1 cellular context compared by ENCODE assay signal in the genomic region with DNA sequence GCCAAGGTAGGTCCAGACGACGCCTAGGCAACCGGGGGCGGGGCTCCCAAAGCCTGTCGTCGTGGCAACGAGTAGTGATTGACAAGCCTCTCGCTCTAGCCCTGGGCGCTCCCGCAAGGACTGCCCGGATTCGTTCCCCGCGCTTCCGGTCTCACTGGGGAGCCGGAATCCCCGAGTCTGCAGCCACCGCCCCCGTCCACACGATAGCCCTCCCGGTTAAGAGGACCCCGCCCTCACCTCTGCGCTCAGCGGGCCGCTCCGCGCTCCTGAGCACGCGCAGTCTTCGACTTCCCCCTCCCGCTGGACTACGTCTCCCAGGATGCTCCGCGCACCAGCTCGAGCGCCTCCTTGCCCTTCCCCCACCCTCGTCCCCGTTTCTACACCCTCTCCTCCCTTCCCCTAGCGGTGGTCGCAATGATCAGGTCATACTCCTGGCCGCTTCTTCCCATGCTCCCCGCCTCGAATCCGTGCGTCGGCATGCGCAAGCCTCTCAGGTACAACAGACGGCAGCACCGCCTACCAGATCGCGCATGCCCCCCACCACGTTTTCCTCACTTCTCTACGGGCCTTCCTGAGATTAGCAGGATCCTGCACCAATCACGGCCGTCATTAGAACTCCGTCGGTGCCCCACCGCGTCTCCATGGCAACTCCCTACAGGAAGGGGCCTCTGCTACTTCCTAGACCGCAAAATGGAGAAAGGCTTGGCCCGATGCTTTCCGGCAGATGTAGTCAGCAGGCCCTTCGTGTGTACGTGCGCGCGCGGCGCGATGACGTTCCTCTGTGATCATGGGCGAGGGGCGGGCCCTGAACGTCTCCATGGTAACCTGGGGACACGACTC.
TF ChIP-seq lines count a peak whose summit lies in the region.

Gene MZF1 (minus strand): TSS at position 518 of the 840 bp plus-strand sequence. CDS start 1,946 bp downstream, outside the sequence.

TF ChIP-seq in GM12878, 131 proteins besides CTCF, POLR2A, EP300 and RAD21 (continued from another document and continues in another):
- TF ChIP-seq E2F8 (IDR thresholded peaks at IDR 0.05; ENCODE audit: low read depth, partially characterized antibody) (peak; percentile 42), MYB (IDR thresholded peaks at IDR 0.05; ENCODE audit: borderline replicate concordance, low read depth, low read length) (no peak), RBBP5 (conservative IDR thresholded peaks at IDR 0.05) (no peak), EGR1 (IDR thresholded peaks at IDR 0.05; ENCODE audit: borderline replicate concordance in 1 of 2, low read depth in 2 of 2, low read length in 2 of 2) (peak; percentile 6 to 81), RB1 (IDR thresholded peaks at IDR 0.05; ENCODE audit: borderline replicate concordance) (peak; percentile 79), SP1 (IDR thresholded peaks at IDR 0.05; ENCODE audit: low read depth, low read length) (peak; percentile 87), RCOR1 (conservative IDR thresholded peaks at IDR 0.05; ENCODE audit: low read depth, low read length) (0 out of 2 replicates have a peak, but pooled peaks have one; percentile 19), IRF3 (IDR thresholded peaks at IDR 0.05) (peak; percentile 64), ZNF592 (IDR thresholded peaks at IDR 0.05) (no peak), POLR2AphosphoS5 (IDR thresholded peaks at IDR 0.05; ENCODE audit: low read length) (peak; percentile 70; the same call in 1 of the 2 replicates), E4F1 (IDR thresholded peaks at IDR 0.05; ENCODE audit: borderline replicate concordance, partially characterized antibody) (peak; percentile 98), IKZF1 (conservative IDR thresholded peaks at IDR 0.05) (peak; percentile 96), STAT1 (conservative IDR thresholded peaks at IDR 0.05) (peak; percentile 65; the same call in 1 of the 2 replicates), E2F4 (IDR thresholded peaks at IDR 0.05; ENCODE audit: low read depth, low read length) (no peak), PAX5 (IDR thresholded peaks at IDR 0.05; ENCODE audit: borderline replicate concordance, low read depth, low read length) (peak; percentile 35; the same call in 1 of the 2 replicates), WRNIP1 (IDR thresholded peaks at IDR 0.05; ENCODE audit: borderline replicate concordance, low read depth, low read length) (no peak), SREBF1 (IDR thresholded peaks at IDR 0.05; ENCODE audit: low read length) (0 out of 2 replicates have a peak, but pooled peaks have one; percentile 34), ETV6 (conservative IDR thresholded peaks at IDR 0.05 in 1 of 2, IDR thresholded peaks at IDR 0.05 in 1 of 2; ENCODE audit: borderline replicate concordance in 1 of 2, low read depth in 1 of 2) (peak in 1 of 2 experiments; percentile 73; a peak in 1 of 4 replicates), CEBPB (IDR thresholded peaks at IDR 0.05; ENCODE audit: borderline replicate concordance in 1 of 2, low read depth in 2 of 2, low read length in 2 of 2) (no peak), PAX8 (IDR thresholded peaks at IDR 0.05) (no peak), ZBTB11 (CRISPR knock-in tag; IDR thresholded peaks at IDR 0.05) (no peak), CHD1 (IDR thresholded peaks at IDR 0.05; ENCODE audit: low read depth, low read length) (peak; percentile 82; the same call in 1 of the 2 replicates), MEF2B (IDR thresholded peaks at IDR 0.05; ENCODE audit: partially characterized antibody, poor library complexity, severe bottlenecking) (peak; percentile 85)
- TF ChIP-seq, protein P1, sequence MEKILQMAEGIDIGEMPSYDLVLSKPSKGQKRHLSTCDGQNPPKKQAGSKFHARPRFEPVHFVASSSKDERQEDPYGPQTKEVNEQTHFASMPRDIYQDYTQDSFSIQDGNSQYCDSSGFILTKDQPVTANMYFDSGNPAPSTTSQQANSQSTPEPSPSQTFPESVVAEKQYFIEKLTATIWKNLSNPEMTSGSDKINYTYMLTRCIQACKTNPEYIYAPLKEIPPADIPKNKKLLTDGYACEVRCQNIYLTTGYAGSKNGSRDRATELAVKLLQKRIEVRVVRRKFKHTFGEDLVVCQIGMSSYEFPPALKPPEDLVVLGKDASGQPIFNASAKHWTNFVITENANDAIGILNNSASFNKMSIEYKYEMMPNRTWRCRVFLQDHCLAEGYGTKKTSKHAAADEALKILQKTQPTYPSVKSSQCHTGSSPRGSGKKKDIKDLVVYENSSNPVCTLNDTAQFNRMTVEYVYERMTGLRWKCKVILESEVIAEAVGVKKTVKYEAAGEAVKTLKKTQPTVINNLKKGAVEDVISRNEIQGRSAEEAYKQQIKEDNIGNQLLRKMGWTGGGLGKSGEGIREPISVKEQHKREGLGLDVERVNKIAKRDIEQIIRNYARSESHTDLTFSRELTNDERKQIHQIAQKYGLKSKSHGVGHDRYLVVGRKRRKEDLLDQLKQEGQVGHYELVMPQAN (conservative IDR thresholded peaks at IDR 0.05), result no peak; the same call in 1 of the 2 replicates
- TF ChIP-seq, protein P2, sequence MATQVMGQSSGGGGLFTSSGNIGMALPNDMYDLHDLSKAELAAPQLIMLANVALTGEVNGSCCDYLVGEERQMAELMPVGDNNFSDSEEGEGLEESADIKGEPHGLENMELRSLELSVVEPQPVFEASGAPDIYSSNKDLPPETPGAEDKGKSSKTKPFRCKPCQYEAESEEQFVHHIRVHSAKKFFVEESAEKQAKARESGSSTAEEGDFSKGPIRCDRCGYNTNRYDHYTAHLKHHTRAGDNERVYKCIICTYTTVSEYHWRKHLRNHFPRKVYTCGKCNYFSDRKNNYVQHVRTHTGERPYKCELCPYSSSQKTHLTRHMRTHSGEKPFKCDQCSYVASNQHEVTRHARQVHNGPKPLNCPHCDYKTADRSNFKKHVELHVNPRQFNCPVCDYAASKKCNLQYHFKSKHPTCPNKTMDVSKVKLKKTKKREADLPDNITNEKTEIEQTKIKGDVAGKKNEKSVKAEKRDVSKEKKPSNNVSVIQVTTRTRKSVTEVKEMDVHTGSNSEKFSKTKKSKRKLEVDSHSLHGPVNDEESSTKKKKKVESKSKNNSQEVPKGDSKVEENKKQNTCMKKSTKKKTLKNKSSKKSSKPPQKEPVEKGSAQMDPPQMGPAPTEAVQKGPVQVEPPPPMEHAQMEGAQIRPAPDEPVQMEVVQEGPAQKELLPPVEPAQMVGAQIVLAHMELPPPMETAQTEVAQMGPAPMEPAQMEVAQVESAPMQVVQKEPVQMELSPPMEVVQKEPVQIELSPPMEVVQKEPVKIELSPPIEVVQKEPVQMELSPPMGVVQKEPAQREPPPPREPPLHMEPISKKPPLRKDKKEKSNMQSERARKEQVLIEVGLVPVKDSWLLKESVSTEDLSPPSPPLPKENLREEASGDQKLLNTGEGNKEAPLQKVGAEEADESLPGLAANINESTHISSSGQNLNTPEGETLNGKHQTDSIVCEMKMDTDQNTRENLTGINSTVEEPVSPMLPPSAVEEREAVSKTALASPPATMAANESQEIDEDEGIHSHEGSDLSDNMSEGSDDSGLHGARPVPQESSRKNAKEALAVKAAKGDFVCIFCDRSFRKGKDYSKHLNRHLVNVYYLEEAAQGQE (IDR thresholded peaks at IDR 0.05; ENCODE audit: low read depth, low read length), result peak; percentile 5; the same call in 1 of the 2 replicates
- TF ChIP-seq, protein P3, sequence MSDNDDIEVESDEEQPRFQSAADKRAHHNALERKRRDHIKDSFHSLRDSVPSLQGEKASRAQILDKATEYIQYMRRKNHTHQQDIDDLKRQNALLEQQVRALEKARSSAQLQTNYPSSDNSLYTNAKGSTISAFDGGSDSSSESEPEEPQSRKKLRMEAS (IDR thresholded peaks at IDR 0.05; ENCODE audit: low read depth, low read length), result peak; percentile 55
